In the genomic region with DNA sequence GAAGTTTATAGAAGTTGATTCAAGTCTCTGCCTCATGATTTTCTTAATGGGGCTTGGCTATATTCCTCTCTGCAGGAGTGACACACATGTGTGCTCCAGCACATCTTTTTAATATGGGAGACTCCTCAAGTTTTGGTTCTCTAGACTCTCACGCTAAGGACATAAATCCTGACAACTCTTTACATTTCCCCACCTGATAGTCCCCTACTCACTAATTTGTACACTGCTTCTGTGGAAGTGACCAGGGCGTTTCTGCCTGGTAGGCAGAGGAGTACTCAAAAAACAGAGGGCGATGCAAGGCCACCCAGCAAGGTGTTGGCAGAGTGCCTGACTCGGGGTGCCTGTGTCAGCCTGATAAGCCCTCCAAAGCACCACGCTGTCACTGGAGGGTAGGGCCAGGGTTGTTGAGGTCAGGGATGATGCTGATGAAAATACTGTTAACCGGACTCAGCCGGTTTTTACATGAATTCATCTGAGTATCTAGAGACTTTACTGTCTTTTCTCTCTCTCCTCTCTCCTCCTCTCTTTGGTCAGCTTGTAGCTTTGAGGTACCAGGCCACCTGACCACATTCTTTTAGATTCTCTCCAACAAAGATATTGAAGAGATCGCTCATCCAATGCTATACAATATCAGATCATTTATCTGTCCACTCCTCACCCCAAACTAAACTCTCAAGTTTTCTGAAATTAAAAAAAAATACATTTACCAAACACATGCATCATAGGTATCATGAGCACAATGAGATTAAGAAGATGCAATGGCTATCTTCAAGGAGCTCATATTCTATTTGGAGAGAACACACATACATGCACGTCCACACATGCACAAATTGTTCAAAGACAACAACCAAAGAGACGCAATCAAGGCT, we compare ENCODE assay signal across 1 cellular context.
TF ChIP-seq lines count a peak whose summit lies in the region.

No MANE protein-coding gene starts in this region.

TF ChIP-seq in K562, 482 proteins besides CTCF, POLR2A, EP300 and RAD21 (continued from another document and continues in another):
- TF ChIP-seq, protein P1, sequence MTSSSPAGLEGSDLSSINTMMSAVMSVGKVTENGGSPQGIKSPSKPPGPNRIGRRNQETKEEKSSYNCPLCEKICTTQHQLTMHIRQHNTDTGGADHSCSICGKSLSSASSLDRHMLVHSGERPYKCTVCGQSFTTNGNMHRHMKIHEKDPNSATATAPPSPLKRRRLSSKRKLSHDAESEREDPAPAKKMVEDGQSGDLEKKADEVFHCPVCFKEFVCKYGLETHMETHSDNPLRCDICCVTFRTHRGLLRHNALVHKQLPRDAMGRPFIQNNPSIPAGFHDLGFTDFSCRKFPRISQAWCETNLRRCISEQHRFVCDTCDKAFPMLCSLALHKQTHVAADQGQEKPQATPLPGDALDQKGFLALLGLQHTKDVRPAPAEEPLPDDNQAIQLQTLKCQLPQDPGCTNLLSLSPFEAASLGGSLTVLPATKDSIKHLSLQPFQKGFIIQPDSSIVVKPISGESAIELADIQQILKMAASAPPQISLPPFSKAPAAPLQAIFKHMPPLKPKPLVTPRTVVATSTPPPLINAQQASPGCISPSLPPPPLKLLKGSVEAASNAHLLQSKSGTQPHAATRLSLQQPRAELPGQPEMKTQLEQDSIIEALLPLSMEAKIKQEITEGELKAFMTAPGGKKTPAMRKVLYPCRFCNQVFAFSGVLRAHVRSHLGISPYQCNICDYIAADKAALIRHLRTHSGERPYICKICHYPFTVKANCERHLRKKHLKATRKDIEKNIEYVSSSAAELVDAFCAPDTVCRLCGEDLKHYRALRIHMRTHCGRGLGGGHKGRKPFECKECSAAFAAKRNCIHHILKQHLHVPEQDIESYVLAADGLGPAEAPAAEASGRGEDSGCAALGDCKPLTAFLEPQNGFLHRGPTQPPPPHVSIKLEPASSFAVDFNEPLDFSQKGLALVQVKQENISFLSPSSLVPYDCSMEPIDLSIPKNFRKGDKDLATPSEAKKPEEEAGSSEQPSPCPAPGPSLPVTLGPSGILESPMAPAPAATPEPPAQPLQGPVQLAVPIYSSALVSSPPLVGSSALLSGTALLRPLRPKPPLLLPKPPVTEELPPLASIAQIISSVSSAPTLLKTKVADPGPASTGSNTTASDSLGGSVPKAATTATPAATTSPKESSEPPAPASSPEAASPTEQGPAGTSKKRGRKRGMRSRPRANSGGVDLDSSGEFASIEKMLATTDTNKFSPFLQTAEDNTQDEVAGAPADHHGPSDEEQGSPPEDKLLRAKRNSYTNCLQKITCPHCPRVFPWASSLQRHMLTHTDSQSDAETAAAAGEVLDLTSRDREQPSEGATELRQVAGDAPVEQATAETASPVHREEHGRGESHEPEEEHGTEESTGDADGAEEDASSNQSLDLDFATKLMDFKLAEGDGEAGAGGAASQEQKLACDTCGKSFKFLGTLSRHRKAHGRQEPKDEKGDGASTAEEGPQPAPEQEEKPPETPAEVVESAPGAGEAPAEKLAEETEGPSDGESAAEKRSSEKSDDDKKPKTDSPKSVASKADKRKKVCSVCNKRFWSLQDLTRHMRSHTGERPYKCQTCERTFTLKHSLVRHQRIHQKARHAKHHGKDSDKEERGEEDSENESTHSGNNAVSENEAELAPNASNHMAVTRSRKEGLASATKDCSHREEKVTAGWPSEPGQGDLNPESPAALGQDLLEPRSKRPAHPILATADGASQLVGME (CRISPR knock-in tag; IDR thresholded peaks at IDR 0.05): 0 out of 2 replicates have a peak, but pooled peaks have one; percentile 75
- TF ChIP-seq, protein P2, sequence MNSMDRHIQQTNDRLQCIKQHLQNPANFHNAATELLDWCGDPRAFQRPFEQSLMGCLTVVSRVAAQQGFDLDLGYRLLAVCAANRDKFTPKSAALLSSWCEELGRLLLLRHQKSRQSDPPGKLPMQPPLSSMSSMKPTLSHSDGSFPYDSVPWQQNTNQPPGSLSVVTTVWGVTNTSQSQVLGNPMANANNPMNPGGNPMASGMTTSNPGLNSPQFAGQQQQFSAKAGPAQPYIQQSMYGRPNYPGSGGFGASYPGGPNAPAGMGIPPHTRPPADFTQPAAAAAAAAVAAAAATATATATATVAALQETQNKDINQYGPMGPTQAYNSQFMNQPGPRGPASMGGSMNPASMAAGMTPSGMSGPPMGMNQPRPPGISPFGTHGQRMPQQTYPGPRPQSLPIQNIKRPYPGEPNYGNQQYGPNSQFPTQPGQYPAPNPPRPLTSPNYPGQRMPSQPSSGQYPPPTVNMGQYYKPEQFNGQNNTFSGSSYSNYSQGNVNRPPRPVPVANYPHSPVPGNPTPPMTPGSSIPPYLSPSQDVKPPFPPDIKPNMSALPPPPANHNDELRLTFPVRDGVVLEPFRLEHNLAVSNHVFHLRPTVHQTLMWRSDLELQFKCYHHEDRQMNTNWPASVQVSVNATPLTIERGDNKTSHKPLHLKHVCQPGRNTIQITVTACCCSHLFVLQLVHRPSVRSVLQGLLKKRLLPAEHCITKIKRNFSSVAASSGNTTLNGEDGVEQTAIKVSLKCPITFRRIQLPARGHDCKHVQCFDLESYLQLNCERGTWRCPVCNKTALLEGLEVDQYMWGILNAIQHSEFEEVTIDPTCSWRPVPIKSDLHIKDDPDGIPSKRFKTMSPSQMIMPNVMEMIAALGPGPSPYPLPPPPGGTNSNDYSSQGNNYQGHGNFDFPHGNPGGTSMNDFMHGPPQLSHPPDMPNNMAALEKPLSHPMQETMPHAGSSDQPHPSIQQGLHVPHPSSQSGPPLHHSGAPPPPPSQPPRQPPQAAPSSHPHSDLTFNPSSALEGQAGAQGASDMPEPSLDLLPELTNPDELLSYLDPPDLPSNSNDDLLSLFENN (IDR thresholded peaks at IDR 0.05; ENCODE audit: low read depth in 2 of 2, low read length in 2 of 2): peak in 1 of 2 experiments; percentile 93; a peak in 2 of 4 replicates
- TF ChIP-seq, protein P3, sequence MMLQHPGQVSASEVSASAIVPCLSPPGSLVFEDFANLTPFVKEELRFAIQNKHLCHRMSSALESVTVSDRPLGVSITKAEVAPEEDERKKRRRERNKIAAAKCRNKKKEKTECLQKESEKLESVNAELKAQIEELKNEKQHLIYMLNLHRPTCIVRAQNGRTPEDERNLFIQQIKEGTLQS (IDR thresholded peaks at IDR 0.05): peak; percentile 76
- TF ChIP-seq, protein P3 (CRISPR knock-in tag; conservative IDR thresholded peaks at IDR 0.05): no peak
- TF ChIP-seq CBX5 (IDR thresholded peaks at IDR 0.05; ENCODE audit: borderline replicate concordance, low read depth) (no peak), ZNF589 (CRISPR knock-in tag; IDR thresholded peaks at IDR 0.05; ENCODE audit: low read depth) (peak; percentile 92), ZNF316 (IDR thresholded peaks at IDR 0.05) (0 out of 2 replicates have a peak, but pooled peaks have one; percentile 18), FOXJ2 (tag; IDR thresholded peaks at IDR 0.05) (peak; percentile 19; the same call in 1 of the 2 replicates), HDAC2 (IDR thresholded peaks at IDR 0.05) (peak; percentile 53; the same call in 1 of the 2 replicates), POLR2AphosphoS5 (IDR thresholded peaks at IDR 0.05; ENCODE audit: control insufficient read depth, insufficient read depth, low read depth, low read length) (peak; percentile 94)
- TF ChIP-seq, protein P4, sequence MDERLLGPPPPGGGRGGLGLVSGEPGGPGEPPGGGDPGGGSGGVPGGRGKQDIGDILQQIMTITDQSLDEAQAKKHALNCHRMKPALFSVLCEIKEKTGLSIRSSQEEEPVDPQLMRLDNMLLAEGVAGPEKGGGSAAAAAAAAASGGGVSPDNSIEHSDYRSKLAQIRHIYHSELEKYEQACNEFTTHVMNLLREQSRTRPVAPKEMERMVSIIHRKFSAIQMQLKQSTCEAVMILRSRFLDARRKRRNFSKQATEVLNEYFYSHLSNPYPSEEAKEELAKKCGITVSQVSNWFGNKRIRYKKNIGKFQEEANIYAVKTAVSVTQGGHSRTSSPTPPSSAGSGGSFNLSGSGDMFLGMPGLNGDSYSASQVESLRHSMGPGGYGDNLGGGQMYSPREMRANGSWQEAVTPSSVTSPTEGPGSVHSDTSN (CRISPR knock-in tag; IDR thresholded peaks at IDR 0.05; ENCODE audit: low read depth): no peak
- TF ChIP-seq, protein P4 (tag; conservative IDR thresholded peaks at IDR 0.05; ENCODE audit: low read depth): peak; percentile 81
- TF ChIP-seq, protein P5, sequence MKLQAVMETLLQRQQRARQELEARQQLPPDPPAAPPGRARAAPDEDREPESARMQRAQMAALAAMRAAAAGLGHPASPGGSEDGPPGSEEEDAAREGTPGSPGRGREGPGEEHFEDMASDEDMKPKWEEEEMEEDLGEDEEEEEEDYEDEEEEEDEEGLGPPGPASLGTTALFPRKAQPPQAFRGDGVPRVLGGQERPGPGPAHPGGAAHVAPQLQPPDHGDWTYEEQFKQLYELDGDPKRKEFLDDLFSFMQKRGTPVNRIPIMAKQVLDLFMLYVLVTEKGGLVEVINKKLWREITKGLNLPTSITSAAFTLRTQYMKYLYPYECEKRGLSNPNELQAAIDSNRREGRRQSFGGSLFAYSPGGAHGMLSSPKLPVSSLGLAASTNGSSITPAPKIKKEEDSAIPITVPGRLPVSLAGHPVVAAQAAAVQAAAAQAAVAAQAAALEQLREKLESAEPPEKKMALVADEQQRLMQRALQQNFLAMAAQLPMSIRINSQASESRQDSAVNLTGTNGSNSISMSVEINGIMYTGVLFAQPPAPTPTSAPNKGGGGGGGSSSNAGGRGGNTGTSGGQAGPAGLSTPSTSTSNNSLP (IDR thresholded peaks at IDR 0.05; ENCODE audit: borderline replicate concordance, low read depth, low read length): 0 out of 2 replicates have a peak, but pooled peaks have one; percentile 76
- TF ChIP-seq, protein P6, sequence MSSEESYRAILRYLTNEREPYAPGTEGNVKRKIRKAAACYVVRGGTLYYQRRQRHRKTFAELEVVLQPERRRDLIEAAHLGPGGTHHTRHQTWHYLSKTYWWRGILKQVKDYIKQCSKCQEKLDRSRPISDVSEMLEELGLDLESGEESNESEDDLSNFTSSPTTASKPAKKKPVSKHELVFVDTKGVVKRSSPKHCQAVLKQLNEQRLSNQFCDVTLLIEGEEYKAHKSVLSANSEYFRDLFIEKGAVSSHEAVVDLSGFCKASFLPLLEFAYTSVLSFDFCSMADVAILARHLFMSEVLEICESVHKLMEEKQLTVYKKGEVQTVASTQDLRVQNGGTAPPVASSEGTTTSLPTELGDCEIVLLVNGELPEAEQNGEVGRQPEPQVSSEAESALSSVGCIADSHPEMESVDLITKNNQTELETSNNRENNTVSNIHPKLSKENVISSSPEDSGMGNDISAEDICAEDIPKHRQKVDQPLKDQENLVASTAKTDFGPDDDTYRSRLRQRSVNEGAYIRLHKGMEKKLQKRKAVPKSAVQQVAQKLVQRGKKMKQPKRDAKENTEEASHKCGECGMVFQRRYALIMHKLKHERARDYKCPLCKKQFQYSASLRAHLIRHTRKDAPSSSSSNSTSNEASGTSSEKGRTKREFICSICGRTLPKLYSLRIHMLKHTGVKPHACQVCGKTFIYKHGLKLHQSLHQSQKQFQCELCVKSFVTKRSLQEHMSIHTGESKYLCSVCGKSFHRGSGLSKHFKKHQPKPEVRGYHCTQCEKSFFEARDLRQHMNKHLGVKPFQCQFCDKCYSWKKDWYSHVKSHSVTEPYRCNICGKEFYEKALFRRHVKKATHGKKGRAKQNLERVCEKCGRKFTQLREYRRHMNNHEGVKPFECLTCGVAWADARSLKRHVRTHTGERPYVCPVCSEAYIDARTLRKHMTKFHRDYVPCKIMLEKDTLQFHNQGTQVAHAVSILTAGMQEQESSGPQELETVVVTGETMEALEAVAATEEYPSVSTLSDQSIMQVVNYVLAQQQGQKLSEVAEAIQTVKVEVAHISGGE (CRISPR knock-in tag; IDR thresholded peaks at IDR 0.05): peak in 1 of 3 experiments; percentile 74; a peak in 2 of 6 replicates
- TF ChIP-seq, protein P7, sequence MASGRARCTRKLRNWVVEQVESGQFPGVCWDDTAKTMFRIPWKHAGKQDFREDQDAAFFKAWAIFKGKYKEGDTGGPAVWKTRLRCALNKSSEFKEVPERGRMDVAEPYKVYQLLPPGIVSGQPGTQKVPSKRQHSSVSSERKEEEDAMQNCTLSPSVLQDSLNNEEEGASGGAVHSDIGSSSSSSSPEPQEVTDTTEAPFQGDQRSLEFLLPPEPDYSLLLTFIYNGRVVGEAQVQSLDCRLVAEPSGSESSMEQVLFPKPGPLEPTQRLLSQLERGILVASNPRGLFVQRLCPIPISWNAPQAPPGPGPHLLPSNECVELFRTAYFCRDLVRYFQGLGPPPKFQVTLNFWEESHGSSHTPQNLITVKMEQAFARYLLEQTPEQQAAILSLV (tag; IDR thresholded peaks at IDR 0.05): no peak
- TF ChIP-seq, protein P8, sequence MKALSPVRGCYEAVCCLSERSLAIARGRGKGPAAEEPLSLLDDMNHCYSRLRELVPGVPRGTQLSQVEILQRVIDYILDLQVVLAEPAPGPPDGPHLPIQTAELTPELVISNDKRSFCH (CRISPR knock-in tag; IDR thresholded peaks at IDR 0.05): no peak
- TF ChIP-seq, protein P8 (tag; IDR thresholded peaks at IDR 0.05): no peak; the same call in 1 of the 2 replicates
- TF ChIP-seq, protein P9, sequence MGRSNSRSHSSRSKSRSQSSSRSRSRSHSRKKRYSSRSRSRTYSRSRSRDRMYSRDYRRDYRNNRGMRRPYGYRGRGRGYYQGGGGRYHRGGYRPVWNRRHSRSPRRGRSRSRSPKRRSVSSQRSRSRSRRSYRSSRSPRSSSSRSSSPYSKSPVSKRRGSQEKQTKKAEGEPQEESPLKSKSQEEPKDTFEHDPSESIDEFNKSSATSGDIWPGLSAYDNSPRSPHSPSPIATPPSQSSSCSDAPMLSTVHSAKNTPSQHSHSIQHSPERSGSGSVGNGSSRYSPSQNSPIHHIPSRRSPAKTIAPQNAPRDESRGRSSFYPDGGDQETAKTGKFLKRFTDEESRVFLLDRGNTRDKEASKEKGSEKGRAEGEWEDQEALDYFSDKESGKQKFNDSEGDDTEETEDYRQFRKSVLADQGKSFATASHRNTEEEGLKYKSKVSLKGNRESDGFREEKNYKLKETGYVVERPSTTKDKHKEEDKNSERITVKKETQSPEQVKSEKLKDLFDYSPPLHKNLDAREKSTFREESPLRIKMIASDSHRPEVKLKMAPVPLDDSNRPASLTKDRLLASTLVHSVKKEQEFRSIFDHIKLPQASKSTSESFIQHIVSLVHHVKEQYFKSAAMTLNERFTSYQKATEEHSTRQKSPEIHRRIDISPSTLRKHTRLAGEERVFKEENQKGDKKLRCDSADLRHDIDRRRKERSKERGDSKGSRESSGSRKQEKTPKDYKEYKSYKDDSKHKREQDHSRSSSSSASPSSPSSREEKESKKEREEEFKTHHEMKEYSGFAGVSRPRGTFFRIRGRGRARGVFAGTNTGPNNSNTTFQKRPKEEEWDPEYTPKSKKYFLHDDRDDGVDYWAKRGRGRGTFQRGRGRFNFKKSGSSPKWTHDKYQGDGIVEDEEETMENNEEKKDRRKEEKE (IDR thresholded peaks at IDR 0.05; ENCODE audit: borderline replicate concordance in 1 of 2, control insufficient read depth in 1 of 2, low read depth in 2 of 2, low read length in 1 of 2): 0 out of 4 replicates have a peak, but pooled peaks of 1 of the 2 experiments have one; percentile 44
